Comparison of ENCODE assay signal across 29 cellular contexts in genomic region chr3:189184566-189184965, GRCh38. TPM values are rescaled to one million over a fixed set of nuclear protein-coding genes. Genes with fewer than 3 reads are reported as not detected.
"Had no signal": no experiment of that assay in that cellular context is flagged by ENCODE, and none has a peak within 500 bp of the region (broad histone marks: within the 10 kb centered on the region; RNA-seq: fewer than 3 reads in every experiment).

No MANE protein-coding gene starts in this region.

- DNase-seq: activated CD4-positive, alpha-beta memory T cell treated with anti-CD3 and anti-CD28 coated beads for 36 hours; activated CD4-positive, alpha-beta T cell treated with anti-CD3 and anti-CD28 coated beads for 36 hours; activated CD4-positive, alpha-beta T cell treated with anti-CD3 and anti-CD28 coated beads, Interleukin-2, amount 10 ng/mL, durations not matched to agents 24 days and 14 days; activated CD4-positive, CD25-positive, alpha-beta regulatory T cell; activated CD4-positive, CD25-positive, alpha-beta regulatory T cell treated with anti-CD3 and anti-CD28 coated beads, Interleukin-2, amount 50 U/mL, for 72 hours; activated CD8-positive, alpha-beta memory T cell treated with anti-CD3 and anti-CD28 coated beads, Interleukin-2, amount 10 ng/mL, durations not matched to agents 7 days and 5 days; activated CD8-positive, alpha-beta memory T cell treated with anti-CD3 and anti-CD28 coated beads, Interleukin-2, amount 50 U/mL, for 4 hours; activated CD8-positive, alpha-beta T cell treated with anti-CD3 and anti-CD28 coated beads, Interleukin-2, amount 10 ng/mL, durations not matched to agents 7 days and 5 days; activated effector memory CD4-positive, alpha-beta T cell treated with anti-CD3 and anti-CD28 coated beads, Interleukin-2, amount 50 U/mL, for 16 hours; activated naive CD4-positive, alpha-beta T cell treated with anti-CD3 and anti-CD28 coated beads for 36 hours; activated naive CD8-positive, alpha-beta T cell treated with anti-CD3 and anti-CD28 coated beads for 36 hours; activated naive CD8-positive, alpha-beta T cell treated with anti-CD3 and anti-CD28 coated beads, Interleukin-2, amount 50 U/mL, for 24 hours; activated T-cell treated with anti-CD3 and anti-CD28 coated beads, Interleukin-2, amount 50 U/mL, for 1 hour; activated T-cell treated with anti-CD3 and anti-CD28 coated beads, Interleukin-2, amount 50 U/mL, for 48 hours; central memory CD4-positive, alpha-beta T cell; cerebellar nuclear complex; colonic mucosa; effector CD8-positive, alpha-beta T cell; esophagus squamous epithelium; foreskin fibroblast; head of caudate nucleus; T-helper 2 cell had no signal

- H3K9me3 ChIP-seq: colonic mucosa had no signal

- ATAC-seq: activated CD4-positive, alpha-beta T cell treated with anti-CD3 and anti-CD28 coated beads for 36 hours; activated CD8-positive, alpha-beta memory T cell treated with anti-CD3 and anti-CD28 coated beads, Interleukin-2, amount 10 ng/mL, durations not matched to agents 7 days and 5 days; activated CD8-positive, alpha-beta T cell treated with anti-CD3 and anti-CD28 coated beads, Interleukin-2, amount 10 ng/mL, durations not matched to agents 7 days and 5 days; activated naive CD8-positive, alpha-beta T cell treated with anti-CD3 and anti-CD28 coated beads, Interleukin-2, amount 50 U/mL, for 24 hours had no signal

- H3K4me1 ChIP-seq: ascending aorta, breast epithelium, colonic mucosa had no signal

- H3K36me3 ChIP-seq: ascending aorta, breast epithelium, cardiac muscle cell, colonic mucosa had no signal

- H3K27me3 ChIP-seq: ascending aorta, breast epithelium, cardiac muscle cell, colonic mucosa, esophagus squamous epithelium had no signal

- H3K4me3 ChIP-seq: ascending aorta, breast epithelium, cardiac muscle cell, colonic mucosa, esophagus squamous epithelium had no signal

- H3K27ac ChIP-seq: ascending aorta, breast epithelium, cardiac muscle cell, colonic mucosa, epithelial cell of prostate, esophagus squamous epithelium had no signal

- FAIRE-seq: endometrium, endothelial cell of umbilical vein, frontal cortex had no signal

RNA-seq across cellular contexts. Expression of gene TPRG1, which starts 12.8 kb away (rescaled TPM):
- total RNA-seq: endothelial cell of umbilical vein had no signal
